In genomic region chr9:127838375-127839078, GRCh38 we compare ENCODE assay signal across 9 cellular contexts. TPM values are rescaled to one million over a fixed set of nuclear protein-coding genes. Genes with fewer than 3 reads are reported as not detected.
DNase-seq lines count a peak whose midpoint lies in the region; ATAC-seq and TF ChIP-seq lines count a peak whose summit lies in the region.
"Had no signal": no experiment of that assay in that cellular context is flagged by ENCODE, and none has a peak within 500 bp of the region (broad histone marks: within the 10 kb centered on the region; RNA-seq: fewer than 3 reads in every experiment).

No MANE protein-coding gene starts in this region.

- TF ChIP-seq CTCF in Calu3 (IDR thresholded peaks at IDR 0.05; ENCODE audit: unreplicated experiment) (no peak), adrenal gland (IDR thresholded peaks at IDR 0.05) (no peak), heart right ventricle (IDR thresholded peaks at IDR 0.05) (no peak)

- H3K36me3 Mint-ChIP-seq in Calu3 (ENCODE audit: insufficient read depth, unreplicated experiment), result no peaks in the 10 kb centered on the region
- H3K36me3 Mint-ChIP-seq in immature natural killer cell, result peaks cover 0 to 16% (median 0%) of the 10 kb centered on the region in 3 donors
- H3K36me3 Mint-ChIP-seq: memory B cell had no signal

- DNase-seq in Calu3 (peak; percentile 51), adrenal gland (peak; percentile 57 to 94 (median 90)), heart right ventricle (peak; percentile 74 to 75), renal cortical epithelial cell (ENCODE audit: low read depth) (peak; percentile 94), immature natural killer cell (no peak), midbrain (lab: John Stamatoyannopoulos, UW) (no peak), OCI-M2 (lab: John Stamatoyannopoulos, UW; ENCODE audit: unreplicated experiment) (no peak)

- H3K36me3 ChIP-seq in adrenal gland (replicated peaks in 1 of 2), result peaks cover 0 to 11% of the 10 kb centered on the region in 2 donors
- H3K36me3 ChIP-seq in heart right ventricle, result peaks cover 0 to 92% (median 20%) of the 10 kb centered on the region in 9 donors

- no peaks in the 10 kb centered on the region for H3K27me3 ChIP-seq in adrenal gland
- H3K27me3 ChIP-seq in heart right ventricle, result no peaks in the 10 kb centered on the region

- H3K27ac Mint-ChIP-seq in Calu3 (ENCODE audit: unreplicated experiment), result peak overlapping the region; percentile 30
- no peak overlapping the region for H3K27ac Mint-ChIP-seq in immature natural killer cell
- H3K27ac Mint-ChIP-seq: memory B cell had no signal

- H3K27ac ChIP-seq in adrenal gland (peak overlapping the region in 4 of 5 donors; percentile 63 to 94 (median 86)), heart right ventricle (peak overlapping the region; percentile 72 to 99 (median 88))

- peak; percentile 59 to 90 (median 75) for ATAC-seq in heart right ventricle
- ATAC-seq in GM21528 (IDR thresholded peaks at IDR 0.05; ENCODE audit: low FRiP score, unreplicated experiment), result no peak

- H3K4me3 ChIP-seq in adrenal gland (no peak overlapping the region), heart right ventricle (peak overlapping the region in 8 of 10 donors; percentile 2 to 32 (median 20))

- CTCF ChIA-PET in Calu3 (lab: Charles Lee), result interaction anchor here (0.6 to 1.5 kb wide), 2 partner anchors 12 to 37 kb away, joined by 3 read pairs; no protein-coding TSS in a partner anchor

- H3K27me3 Mint-ChIP-seq in Calu3 (ENCODE audit: unreplicated experiment) (no peaks in the 10 kb centered on the region), immature natural killer cell (ENCODE audit: low read depth in 3 of 3) (peaks cover 0 to 2% (median 1%) of the 10 kb centered on the region in 3 donors)

- peak overlapping the region; percentile 24 for H3K4me3 Mint-ChIP-seq in Calu3 (ENCODE audit: low read depth, unreplicated experiment)
- H3K4me3 Mint-ChIP-seq in immature natural killer cell, result no peak overlapping the region
- H3K4me3 Mint-ChIP-seq: memory B cell had no signal

- H3K4me1 ChIP-seq in adrenal gland (replicated peaks in 1 of 2), result peaks cover 19 to 72% of the 10 kb centered on the region in 2 donors
- peaks cover 38 to 100% (median 85%) of the 10 kb centered on the region in 9 donors for H3K4me1 ChIP-seq in heart right ventricle

- H3K9me3 ChIP-seq in adrenal gland (replicated peaks in 1 of 3), result no peaks in the 10 kb centered on the region
- H3K9me3 ChIP-seq in heart right ventricle, result no peaks in the 10 kb centered on the region

- 25 to 47% (median 42%) methylated on average over 5 to 18 of the region's 18 CpGs; no CpG with 5 or more reads in 1 of the 4 donors for WGBS in adrenal gland, 4 donors
- WGBS in heart right ventricle, 2 donors, result 43 to 51% methylated on average over 18 of the region's 18 CpGs

- H3K4me1 Mint-ChIP-seq in Calu3 (ENCODE audit: low read depth, unreplicated experiment), result peaks cover 11% of the 10 kb centered on the region
- H3K4me1 Mint-ChIP-seq in immature natural killer cell, result no peaks in the 10 kb centered on the region

- H3K9me3 Mint-ChIP-seq in Calu3 (ENCODE audit: low read depth, unreplicated experiment), result no peaks in the 10 kb centered on the region
- H3K9me3 Mint-ChIP-seq in immature natural killer cell, result no peaks in the 10 kb centered on the region
- H3K9me3 Mint-ChIP-seq: memory B cell had no signal

- TF ChIP-seq POLR2A in adrenal gland (IDR thresholded peaks at IDR 0.05), result peak; percentile 52 to 54

- no TSS peak for BruUV-seq in Calu3 (replicated peaks; lab: Mats Ljungman, UMichigan)

- intact Hi-C loops in Calu3 (cut with micrococcal nuclease; ENCODE audit: unreplicated experiment) (no loop called here), adrenal gland (cut with DNase I) (no loop called here), heart right ventricle (cut with DNase I) (no loop called here)

RNA-seq across cellular contexts. Expression of gene ENG, which starts 15.9 kb away (rescaled TPM):
- total RNA-seq in Calu3 (2022), result 0.32 TPM in 1 of 2 replicates, not detected in the other
- 100 to 1,000 TPM in 5 of 8 donors, 10 to 100 TPM in 3; 69.2 to 214 (median 123) TPM for total RNA-seq in adrenal gland
- polyA plus RNA-seq in adrenal gland, result 100 to 1,000 TPM in 1 of 3 donors, 10 to 100 TPM in 2; 43.2 to 116 (median 96.7) TPM
- 100 to 1,000 TPM in 8 of 10 donors, 10 to 100 TPM in 2; 76.8 to 263 (median 137) TPM for total RNA-seq in heart right ventricle
- 100 to 1,000 TPM; 199 to 310 TPM for polyA plus RNA-seq in heart right ventricle
- total RNA-seq in renal cortical epithelial cell, result 0.87 and 6.8 TPM in 2 replicates
- polyA plus RNA-seq in immature natural killer cell, result 10 to 100 TPM in 1 of 3 donors, 1 to 10 TPM in 2; 7.2 to 12.1 (median 8.6) TPM

RNA-seq across cellular contexts. Expression of gene FPGS, which starts 35.8 kb away (rescaled TPM):
- 75.2 and 79.9 TPM in 2 replicates for total RNA-seq in Calu3 (2022)
- 100 to 1,000 TPM in 5 of 8 donors, 10 to 100 TPM in 3; 58.7 to 359 (median 120) TPM for total RNA-seq in adrenal gland
- polyA plus RNA-seq in adrenal gland, result 100 to 1,000 TPM in 2 of 3 donors, 10 to 100 TPM in 1; 59.6 to 176 (median 144) TPM
- 10 to 100 TPM; 40.2 to 58.5 (median 46.5) TPM for total RNA-seq in heart right ventricle
- 10 to 100 TPM; 40.7 to 45.5 TPM for polyA plus RNA-seq in heart right ventricle
- 75.2 and 136 TPM in 2 replicates for total RNA-seq in renal cortical epithelial cell
- polyA plus RNA-seq in immature natural killer cell, result 10 to 100 TPM; 77.3 to 97.7 (median 89.1) TPM

RNA-seq across cellular contexts. Expression of gene AK1, which starts 38.9 kb away (rescaled TPM):
- 12.2 and 15.6 TPM in 2 replicates for total RNA-seq in Calu3 (2022)
- 100 to 1,000 TPM in 3 of 8 donors, 10 to 100 TPM in 5; 51.9 to 136 (median 88.0) TPM for total RNA-seq in adrenal gland
- 100 to 1,000 TPM in 2 of 3 donors, 10 to 100 TPM in 1; 60.0 to 242 (median 175) TPM for polyA plus RNA-seq in adrenal gland
- 100 to 1,000 TPM; 553 to 918 (median 731) TPM for total RNA-seq in heart right ventricle
- polyA plus RNA-seq in heart right ventricle, result 1,000 to 10,000 TPM in 1 of 2 donors, 100 to 1,000 TPM in 1; 500 to 1,050 TPM
- 37.3 and 43.8 TPM in 2 replicates for total RNA-seq in renal cortical epithelial cell
- polyA plus RNA-seq in immature natural killer cell, result 1 to 10 TPM in 1 of 3 donors, under 1 TPM in 1, not detected in 1; 0.12 to 1.0 TPM

RNA-seq across cellular contexts. Expression of gene CDK9, which starts 52.7 kb away (rescaled TPM):
- total RNA-seq in Calu3 (2022) (41.8 and 51.3 TPM in 2 replicates), adrenal gland (100 to 1,000 TPM in 6 of 8 donors, 10 to 100 TPM in 2; 81.8 to 238 (median 117) TPM), heart right ventricle (10 to 100 TPM; 30.9 to 59.0 (median 44.1) TPM), renal cortical epithelial cell (43.6 and 69.1 TPM in 2 replicates)
- polyA plus RNA-seq in adrenal gland (100 to 1,000 TPM in 2 of 3 donors, 10 to 100 TPM in 1; 64.0 to 202 (median 166) TPM), heart right ventricle (10 to 100 TPM; 32.5 to 47.7 TPM), immature natural killer cell (10 to 100 TPM; 44.6 to 83.1 (median 58.1) TPM)

Comparison
In these comparisons a context has a peak if more than half of its experiments do, and no peak if none do; other contexts are left out.
1. DNase-seq: peak in Calu3 (single experiment), adrenal gland (7 of 7), heart right ventricle (2 of 2) and renal cortical epithelial cell (single experiment); none in immature natural killer cell (0 of 3), midbrain (single experiment) and OCI-M2 (single experiment).
2. H3K4me3 ChIP-seq: peak in heart right ventricle (8 of 10); none in adrenal gland (0 of 4).
3. RNA of gene AK1, which starts 38.9 kb away (total RNA-seq): 553 to 918 TPM in heart right ventricle; 51.9 to 136 TPM in adrenal gland, 37.3 to 43.8 TPM in renal cortical epithelial cell and 12.2 to 15.6 TPM in Calu3; every median in the first group is over 4 times any median in the second.